ENCODE assay signal across 1 cellular context in the genomic region with DNA sequence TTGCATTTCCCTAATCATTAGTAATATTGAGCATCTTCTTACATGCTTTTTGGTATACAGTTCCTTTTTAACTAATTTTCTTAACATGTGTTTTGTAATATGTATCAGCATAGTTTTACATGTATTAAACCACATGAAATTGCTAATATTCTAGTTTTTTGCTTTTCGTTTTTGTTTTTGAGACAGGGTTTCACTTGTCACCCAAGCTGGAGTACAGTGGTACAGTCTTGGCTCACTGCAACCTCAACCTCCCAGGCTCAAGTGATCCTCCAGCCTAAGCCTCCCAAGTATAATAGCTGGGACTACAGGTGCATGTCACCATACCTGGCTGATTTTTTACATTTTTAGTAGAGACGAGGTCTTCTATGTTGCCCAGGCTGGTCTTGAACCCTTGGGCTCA.
TF ChIP-seq lines count a peak whose summit lies in the region.

No MANE protein-coding gene starts in this region.

TF ChIP-seq in GM12878, 131 proteins besides CTCF, POLR2A, EP300 and RAD21:
- no peak for TF ChIP-seq GABPA (IDR thresholded peaks at IDR 0.05; ENCODE audit: low read depth)
- no peak for TF ChIP-seq MEF2A (IDR thresholded peaks at IDR 0.05; ENCODE audit: insufficient read depth, low read depth, low read length)
- no peak for TF ChIP-seq SMC3 (IDR thresholded peaks at IDR 0.05; ENCODE audit: borderline replicate concordance, low read length)
- TF ChIP-seq, protein P1, sequence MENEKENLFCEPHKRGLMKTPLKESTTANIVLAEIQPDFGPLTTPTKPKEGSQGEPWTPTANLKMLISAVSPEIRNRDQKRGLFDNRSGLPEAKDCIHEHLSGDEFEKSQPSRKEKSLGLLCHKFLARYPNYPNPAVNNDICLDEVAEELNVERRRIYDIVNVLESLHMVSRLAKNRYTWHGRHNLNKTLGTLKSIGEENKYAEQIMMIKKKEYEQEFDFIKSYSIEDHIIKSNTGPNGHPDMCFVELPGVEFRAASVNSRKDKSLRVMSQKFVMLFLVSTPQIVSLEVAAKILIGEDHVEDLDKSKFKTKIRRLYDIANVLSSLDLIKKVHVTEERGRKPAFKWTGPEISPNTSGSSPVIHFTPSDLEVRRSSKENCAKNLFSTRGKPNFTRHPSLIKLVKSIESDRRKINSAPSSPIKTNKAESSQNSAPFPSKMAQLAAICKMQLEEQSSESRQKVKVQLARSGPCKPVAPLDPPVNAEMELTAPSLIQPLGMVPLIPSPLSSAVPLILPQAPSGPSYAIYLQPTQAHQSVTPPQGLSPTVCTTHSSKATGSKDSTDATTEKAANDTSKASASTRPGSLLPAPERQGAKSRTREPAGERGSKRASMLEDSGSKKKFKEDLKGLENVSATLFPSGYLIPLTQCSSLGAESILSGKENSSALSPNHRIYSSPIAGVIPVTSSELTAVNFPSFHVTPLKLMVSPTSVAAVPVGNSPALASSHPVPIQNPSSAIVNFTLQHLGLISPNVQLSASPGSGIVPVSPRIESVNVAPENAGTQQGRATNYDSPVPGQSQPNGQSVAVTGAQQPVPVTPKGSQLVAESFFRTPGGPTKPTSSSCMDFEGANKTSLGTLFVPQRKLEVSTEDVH (IDR thresholded peaks at IDR 0.05; ENCODE audit: low read depth, partially characterized antibody), result no peak
- no peak for TF ChIP-seq PML (IDR thresholded peaks at IDR 0.05; ENCODE audit: low read length)
- TF ChIP-seq, protein P2, sequence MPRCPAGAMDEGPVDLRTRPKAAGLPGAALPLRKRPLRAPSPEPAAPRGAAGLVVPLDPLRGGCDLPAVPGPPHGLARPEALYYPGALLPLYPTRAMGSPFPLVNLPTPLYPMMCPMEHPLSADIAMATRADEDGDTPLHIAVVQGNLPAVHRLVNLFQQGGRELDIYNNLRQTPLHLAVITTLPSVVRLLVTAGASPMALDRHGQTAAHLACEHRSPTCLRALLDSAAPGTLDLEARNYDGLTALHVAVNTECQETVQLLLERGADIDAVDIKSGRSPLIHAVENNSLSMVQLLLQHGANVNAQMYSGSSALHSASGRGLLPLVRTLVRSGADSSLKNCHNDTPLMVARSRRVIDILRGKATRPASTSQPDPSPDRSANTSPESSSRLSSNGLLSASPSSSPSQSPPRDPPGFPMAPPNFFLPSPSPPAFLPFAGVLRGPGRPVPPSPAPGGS (IDR thresholded peaks at IDR 0.05; ENCODE audit: borderline replicate concordance, insufficient read depth, low read depth, low read length, poor library complexity, severe bottlenecking), result no peak
- TF ChIP-seq, protein P3, sequence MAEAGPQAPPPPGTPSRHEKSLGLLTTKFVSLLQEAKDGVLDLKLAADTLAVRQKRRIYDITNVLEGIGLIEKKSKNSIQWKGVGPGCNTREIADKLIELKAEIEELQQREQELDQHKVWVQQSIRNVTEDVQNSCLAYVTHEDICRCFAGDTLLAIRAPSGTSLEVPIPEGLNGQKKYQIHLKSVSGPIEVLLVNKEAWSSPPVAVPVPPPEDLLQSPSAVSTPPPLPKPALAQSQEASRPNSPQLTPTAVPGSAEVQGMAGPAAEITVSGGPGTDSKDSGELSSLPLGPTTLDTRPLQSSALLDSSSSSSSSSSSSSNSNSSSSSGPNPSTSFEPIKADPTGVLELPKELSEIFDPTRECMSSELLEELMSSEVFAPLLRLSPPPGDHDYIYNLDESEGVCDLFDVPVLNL (IDR thresholded peaks at IDR 0.05; ENCODE audit: low read depth, low read length), result no peak
- TF ChIP-seq, protein P4, sequence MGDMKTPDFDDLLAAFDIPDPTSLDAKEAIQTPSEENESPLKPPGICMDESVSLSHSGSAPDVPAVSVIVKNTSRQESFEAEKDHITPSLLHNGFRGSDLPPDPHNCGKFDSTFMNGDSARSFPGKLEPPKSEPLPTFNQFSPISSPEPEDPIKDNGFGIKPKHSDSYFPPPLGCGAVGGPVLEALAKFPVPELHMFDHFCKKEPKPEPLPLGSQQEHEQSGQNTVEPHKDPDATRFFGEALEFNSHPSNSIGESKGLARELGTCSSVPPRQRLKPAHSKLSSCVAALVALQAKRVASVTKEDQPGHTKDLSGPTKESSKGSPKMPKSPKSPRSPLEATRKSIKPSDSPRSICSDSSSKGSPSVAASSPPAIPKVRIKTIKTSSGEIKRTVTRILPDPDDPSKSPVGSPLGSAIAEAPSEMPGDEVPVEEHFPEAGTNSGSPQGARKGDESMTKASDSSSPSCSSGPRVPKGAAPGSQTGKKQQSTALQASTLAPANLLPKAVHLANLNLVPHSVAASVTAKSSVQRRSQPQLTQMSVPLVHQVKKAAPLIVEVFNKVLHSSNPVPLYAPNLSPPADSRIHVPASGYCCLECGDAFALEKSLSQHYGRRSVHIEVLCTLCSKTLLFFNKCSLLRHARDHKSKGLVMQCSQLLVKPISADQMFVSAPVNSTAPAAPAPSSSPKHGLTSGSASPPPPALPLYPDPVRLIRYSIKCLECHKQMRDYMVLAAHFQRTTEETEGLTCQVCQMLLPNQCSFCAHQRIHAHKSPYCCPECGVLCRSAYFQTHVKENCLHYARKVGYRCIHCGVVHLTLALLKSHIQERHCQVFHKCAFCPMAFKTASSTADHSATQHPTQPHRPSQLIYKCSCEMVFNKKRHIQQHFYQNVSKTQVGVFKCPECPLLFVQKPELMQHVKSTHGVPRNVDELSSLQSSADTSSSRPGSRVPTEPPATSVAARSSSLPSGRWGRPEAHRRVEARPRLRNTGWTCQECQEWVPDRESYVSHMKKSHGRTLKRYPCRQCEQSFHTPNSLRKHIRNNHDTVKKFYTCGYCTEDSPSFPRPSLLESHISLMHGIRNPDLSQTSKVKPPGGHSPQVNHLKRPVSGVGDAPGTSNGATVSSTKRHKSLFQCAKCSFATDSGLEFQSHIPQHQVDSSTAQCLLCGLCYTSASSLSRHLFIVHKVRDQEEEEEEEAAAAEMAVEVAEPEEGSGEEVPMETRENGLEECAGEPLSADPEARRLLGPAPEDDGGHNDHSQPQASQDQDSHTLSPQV (IDR thresholded peaks at IDR 0.05), result no peak
- no peak for TF ChIP-seq PAX8 (IDR thresholded peaks at IDR 0.05)
- TF ChIP-seq SIX5 (IDR thresholded peaks at IDR 0.05; ENCODE audit: low read depth, low read length, severe bottlenecking), result no peak
